30 cellular contexts compared by ENCODE assay signal in the genomic region with DNA sequence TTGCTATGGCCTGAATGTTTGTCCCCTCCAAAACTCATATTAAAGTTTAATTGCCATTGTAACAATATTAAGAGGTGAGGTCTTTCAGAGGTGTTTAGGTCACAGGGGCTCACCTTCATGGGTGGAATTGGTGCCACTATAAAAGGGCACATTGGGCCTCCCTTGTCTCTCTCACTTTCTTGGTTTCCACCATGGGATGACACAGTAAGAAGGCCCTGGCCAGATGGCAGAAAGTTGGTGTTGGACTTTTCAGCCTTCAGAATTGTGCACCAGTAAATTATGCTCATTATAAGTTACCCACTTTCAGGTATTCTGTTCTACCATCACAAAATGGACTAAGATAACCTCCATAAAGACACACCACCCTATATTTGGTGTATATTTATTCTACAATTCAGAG.
DNase-seq lines count a peak whose midpoint lies in the region; ATAC-seq, FAIRE-seq and TF ChIP-seq lines count a peak whose summit lies in the region.
"Had no signal": no experiment of that assay in that cellular context is flagged by ENCODE, and none has a peak within 500 bp of the region (broad histone marks: within the 10 kb centered on the region; RNA-seq: fewer than 3 reads in every experiment).

No MANE protein-coding gene starts in this region.

- H3K4me3 ChIP-seq in cardiac muscle cell: no peak overlapping the region
- H3K4me3 ChIP-seq in right cardiac atrium (ENCODE audit: low read length): no peak overlapping the region
- no peak overlapping the region for H3K4me3 ChIP-seq in HepG2 (replicated peaks in 1 of 3; ENCODE audit: insufficient read depth in 1 of 3, low read depth in 2 of 3, low read length in 3 of 3)
- H3K4me3 ChIP-seq in right lobe of liver: no peak overlapping the region
- H3K4me3 ChIP-seq: A549; BLaER1; BLaER1 treated with 17β-estradiol and CSF1 and Interleukin-3, amounts not matched to agents 10 nM and 100 nM had no signal

- H3K36me3 ChIP-seq in cardiac muscle cell: peaks cover 14% of the 10 kb centered on the region
- H3K36me3 ChIP-seq in HepG2 (replicated peaks in 1 of 2; ENCODE audit: control insufficient read depth in 1 of 2, insufficient read depth in 2 of 2, low read length in 2 of 2): peaks cover 8 to 22% of the 10 kb centered on the region in 2 experiments
- no peaks in the 10 kb centered on the region for H3K36me3 ChIP-seq in right lobe of liver
- H3K36me3 ChIP-seq: BE2C; BLaER1 treated with 17β-estradiol and CSF1 and Interleukin-3, amounts not matched to agents 10 nM and 100 nM had no signal

- TF ChIP-seq POLR2A in HepG2 (IDR thresholded peaks at IDR 0.05; ENCODE audit: insufficient read depth in 1 of 2, low read depth in 2 of 2, low read length in 2 of 2) (no peak), right lobe of liver (IDR thresholded peaks at IDR 0.05) (no peak)

- no peaks in the 10 kb centered on the region for H3K4me1 ChIP-seq in cardiac muscle cell (ENCODE audit: low read depth)
- no peaks in the 10 kb centered on the region for H3K4me1 ChIP-seq in right cardiac atrium (ENCODE audit: control insufficient read depth, insufficient read depth, low read length)
- no peaks in the 10 kb centered on the region for H3K4me1 ChIP-seq in HepG2 (ENCODE audit: insufficient read depth, low read length)
- no peaks in the 10 kb centered on the region for H3K4me1 ChIP-seq in right lobe of liver
- H3K4me1 ChIP-seq: A549, BE2C, Caco-2 had no signal

- POLR2A ChIA-PET in HepG2 (lab: Yijun Ruan, JAX): no interaction called here

- H3K4me2 ChIP-seq in HepG2 (ENCODE audit: low read depth, low read length): no peak overlapping the region
- H3K4me2 ChIP-seq: A549, BLaER1 had no signal

- no peaks in the 10 kb centered on the region for H3K79me2 ChIP-seq in HepG2 (ENCODE audit: insufficient read depth, low read length)

- ATAC-seq in right cardiac atrium (no peak), HepG2 (no peak), right lobe of liver (no peak)
- ATAC-seq: A549; CD8-positive, alpha-beta T cell had no signal

- H4K20me1 ChIP-seq in HepG2 (ENCODE audit: insufficient read depth, low read length): no peaks in the 10 kb centered on the region
- H4K20me1 ChIP-seq: BLaER1; BLaER1 treated with 17β-estradiol and CSF1 and Interleukin-3, amounts not matched to agents 10 nM and 100 nM had no signal

- DNase-seq in cardiac muscle cell (ENCODE audit: low read depth in 1 of 2, low spot score in 1 of 2) (no peak), right cardiac atrium (no peak), HepG2 (ENCODE audit: low spot score) (no peak), right lobe of liver (no peak)
- DNase-seq: 8988T; ACHN; AML-193; BE2C; C1 segment of cervical spinal cord; Caco-2; Calu3; CD4-positive, alpha-beta memory T cell; CD4-positive, alpha-beta T cell; CD4-positive, CD25-positive, alpha-beta regulatory T cell; CD8-positive, alpha-beta memory T cell; CD8-positive, alpha-beta T cell; COR-L47; DMS 273 treated with DMSO at 0.1 percent for 48 hours; DMS153; DMS53; DMS79; DMS79 treated with DMSO at 0.1 percent for 48 hours; DND-41; EL had no signal

- H2AFZ ChIP-seq in HepG2 (ENCODE audit: low read length): no peak overlapping the region

- FAIRE-seq in HepG2 (lab: Jason Lieb, UNC): no peak
- FAIRE-seq: A204.1, A549 had no signal

- in situ Hi-C loops in HepG2 (cut with HindIII; ENCODE audit: extremely low pct_ligation_motif_present, low pct_unique_long_range_greater_than_20kb): no loop called here

- CTCF ChIA-PET in HepG2 (lab: Yijun Ruan, JAX; ENCODE audit: low intra/inter-chr PET ratio, low total read pairs): no interaction called here

- no peak overlapping the region for H3K9ac ChIP-seq in HepG2 (ENCODE audit: insufficient read depth, low read depth, low read length)
- H3K9ac ChIP-seq: BLaER1; BLaER1 treated with 17β-estradiol and CSF1 and Interleukin-3, amounts not matched to agents 10 nM and 100 nM had no signal

- TF ChIP-seq EP300 in HepG2 (IDR thresholded peaks at IDR 0.05; ENCODE audit: low read depth in 2 of 2, low read length in 2 of 2) (no peak), HepG2 (CRISPR knock-in tag; IDR thresholded peaks at IDR 0.05; ENCODE audit: borderline replicate concordance) (no peak)

- peak overlapping the region; percentile 51 for H3K27ac ChIP-seq in cardiac muscle cell
- H3K27ac ChIP-seq in right cardiac atrium (ENCODE audit: low read length): no peak overlapping the region
- no peak overlapping the region for H3K27ac ChIP-seq in HepG2 (ENCODE audit: extremely low read length, insufficient read depth, low read length)
- no peak overlapping the region for H3K27ac ChIP-seq in right lobe of liver
- H3K27ac ChIP-seq: 22Rv1; A549; BLaER1; BLaER1 treated with 17β-estradiol and CSF1 and Interleukin-3, amounts not matched to agents 10 nM and 100 nM; C4-2B had no signal

- no TSS peak for BruUV-seq in HepG2 (replicated peaks; lab: Mats Ljungman, UMichigan)

- no peak for TF ChIP-seq RAD21 in HepG2 (CRISPR knock-in tag; IDR thresholded peaks at IDR 0.05)

- no peaks in the 10 kb centered on the region for H3K27me3 ChIP-seq in cardiac muscle cell
- H3K27me3 ChIP-seq in right cardiac atrium (ENCODE audit: control insufficient read depth, insufficient read depth): no peaks in the 10 kb centered on the region
- H3K27me3 ChIP-seq in HepG2 (ENCODE audit: control insufficient read depth in 1 of 2, insufficient read depth in 2 of 2, low read length in 2 of 2): no peaks in the 10 kb centered on the region
- H3K27me3 ChIP-seq in right lobe of liver: no peaks in the 10 kb centered on the region
- H3K27me3 ChIP-seq: BE2C; BLaER1; BLaER1 treated with 17β-estradiol and CSF1 and Interleukin-3, amounts not matched to agents 10 nM and 100 nM had no signal

- no peaks in the 10 kb centered on the region for H3K9me3 ChIP-seq in cardiac muscle cell (ENCODE audit: low read depth)
- H3K9me3 ChIP-seq in right cardiac atrium (ENCODE audit: control insufficient read depth, low read length): no peaks in the 10 kb centered on the region
- no peaks in the 10 kb centered on the region for H3K9me3 ChIP-seq in HepG2 (ENCODE audit: low read length)
- H3K9me3 ChIP-seq in right lobe of liver: no peaks in the 10 kb centered on the region
- H3K9me3 ChIP-seq: A549; BE2C; BLaER1; BLaER1 treated with 17β-estradiol and CSF1 and Interleukin-3, amounts not matched to agents 10 nM and 100 nM; Caco-2 had no signal

- intact Hi-C loops in right cardiac atrium (cut with DNase I) (no loop called here), HepG2 (cut with micrococcal nuclease; ENCODE audit: unreplicated experiment) (no loop called here), right lobe of liver (cut with DNase I) (no loop called here)

- TF ChIP-seq CTCF in cardiac muscle cell (IDR thresholded peaks at IDR 0.05; ENCODE audit: low read depth, low read length): no peak
- TF ChIP-seq CTCF in HepG2 (CRISPR knock-in tag; IDR thresholded peaks at IDR 0.05): no peak
- no peak for TF ChIP-seq CTCF in right lobe of liver (IDR thresholded peaks at IDR 0.05)

TF ChIP-seq in HepG2, 621 proteins besides CTCF, POLR2A, EP300 and RAD21:
- TF ChIP-seq RXRB (CRISPR knock-in tag; IDR thresholded peaks at IDR 0.05; ENCODE audit: borderline replicate concordance): no peak
- TF ChIP-seq TAF1 (CRISPR knock-in tag; IDR thresholded peaks at IDR 0.05): no peak
- peak; percentile 91 for TF ChIP-seq RBM22 (optimal IDR thresholded peaks at IDR 0.05; ENCODE audit: low read length)
- TF ChIP-seq TBX3 (IDR thresholded peaks at IDR 0.05; ENCODE audit: borderline replicate concordance): no peak
